Comparison of ENCODE assay signal across 28 cellular contexts in the genomic region with DNA sequence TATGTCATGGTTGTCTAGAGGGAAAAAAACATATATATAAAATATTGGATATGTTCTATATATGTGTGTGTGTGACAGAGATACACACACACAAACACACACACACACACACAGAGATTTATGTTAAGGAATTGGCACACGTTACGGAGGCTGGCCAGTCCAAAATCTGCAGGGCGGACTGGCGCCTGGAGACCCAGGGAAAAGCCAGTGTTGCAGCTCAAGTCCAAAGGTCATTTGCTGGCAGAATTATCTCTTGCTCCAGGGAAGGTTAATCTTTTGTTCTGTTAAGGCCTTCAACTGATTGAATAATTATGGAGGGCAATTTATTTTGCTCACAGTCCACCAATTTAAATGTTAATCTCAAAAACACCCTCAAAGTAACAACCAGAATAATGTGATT.
"Had no signal": no experiment of that assay in that cellular context is flagged by ENCODE, and none has a peak within 500 bp of the region (broad histone marks: within the 10 kb centered on the region; RNA-seq: fewer than 3 reads in every experiment).

No MANE protein-coding gene starts in this region.

- H3K9me3 Mint-ChIP-seq: activated CD4-positive, alpha-beta T cell treated with anti-CD3 and anti-CD28 coated beads, Interleukin-2, amount 10 ng/mL, durations not matched to agents 24 days and 14 days; natural killer cell; stimulated activated effector memory CD8-positive, alpha-beta T cell treated with anti-CD3 and anti-CD28 coated beads, Interleukin-12 subunit alpha, Interleukin-12 subunit beta, amount 100 ng/mL, for 72 hours; stimulated activated naive CD8-positive, alpha-beta T cell treated with anti-CD3 and anti-CD28 coated beads, Interleukin-15, Interleukin-2, amounts not matched to agents 100 ng/mL and 50 ng/mL, for 24 hours had no signal

- H3K4me3 Mint-ChIP-seq: activated CD4-positive, alpha-beta memory T cell treated with anti-CD3 and anti-CD28 coated beads for 36 hours; activated CD4-positive, alpha-beta T cell treated with anti-CD3 and anti-CD28 coated beads, Interleukin-2, amount 10 ng/mL, durations not matched to agents 24 days and 14 days; immature natural killer cell; natural killer cell; stimulated activated effector memory CD8-positive, alpha-beta T cell treated with anti-CD3 and anti-CD28 coated beads, Interleukin-12 subunit alpha, Interleukin-12 subunit beta, amount 100 ng/mL, for 72 hours; stimulated activated naive CD8-positive, alpha-beta T cell treated with anti-CD3 and anti-CD28 coated beads, Interleukin-15, Interleukin-2, amounts not matched to agents 100 ng/mL and 50 ng/mL, for 24 hours; type B pancreatic cell had no signal

- H3K9me3 ChIP-seq: gastrocnemius medialis, lower lobe of right lung, thoracic aorta, uterus had no signal

- H3K27me3 Mint-ChIP-seq: activated CD4-positive, alpha-beta memory T cell treated with anti-CD3 and anti-CD28 coated beads for 36 hours; activated CD4-positive, alpha-beta T cell treated with anti-CD3 and anti-CD28 coated beads, Interleukin-2, amount 10 ng/mL, durations not matched to agents 24 days and 14 days; stimulated activated naive CD8-positive, alpha-beta T cell treated with anti-CD3 and anti-CD28 coated beads, Interleukin-15, Interleukin-2, amounts not matched to agents 100 ng/mL and 50 ng/mL, for 24 hours; type B pancreatic cell had no signal

- H3K27ac ChIP-seq: gastrocnemius medialis, lower lobe of right lung, skin epidermis, thoracic aorta, uterus had no signal

- H3K27ac Mint-ChIP-seq: activated CD4-positive, alpha-beta memory T cell treated with anti-CD3 and anti-CD28 coated beads for 36 hours; activated CD4-positive, alpha-beta T cell treated with anti-CD3 and anti-CD28 coated beads, Interleukin-2, amount 10 ng/mL, durations not matched to agents 24 days and 14 days; immature natural killer cell; natural killer cell; stimulated activated naive CD8-positive, alpha-beta T cell treated with anti-CD3 and anti-CD28 coated beads, Interleukin-15, Interleukin-2, amounts not matched to agents 100 ng/mL and 50 ng/mL, for 24 hours; type B pancreatic cell had no signal

- H3K36me3 Mint-ChIP-seq: activated CD4-positive, alpha-beta memory T cell treated with anti-CD3 and anti-CD28 coated beads for 36 hours; immature natural killer cell; natural killer cell; stimulated activated effector memory CD8-positive, alpha-beta T cell treated with anti-CD3 and anti-CD28 coated beads, Interleukin-12 subunit alpha, Interleukin-12 subunit beta, amount 100 ng/mL, for 72 hours; type B pancreatic cell had no signal

- H3K27me3 ChIP-seq: gastrocnemius medialis, uterus had no signal

- H3K4me3 ChIP-seq: gastrocnemius medialis, lower lobe of right lung, skin epidermis, thoracic aorta, uterus had no signal

- H3K4me1 ChIP-seq: lower lobe of right lung, uterus had no signal

- H3K36me3 ChIP-seq: gastrocnemius medialis, lower lobe of right lung, thoracic aorta, uterus had no signal

- ATAC-seq: gastrocnemius medialis; left colon; lower lobe of right lung; natural killer cell; sciatic nerve; stimulated activated effector memory CD8-positive, alpha-beta T cell treated with anti-CD3 and anti-CD28 coated beads, Interleukin-12 subunit alpha, Interleukin-12 subunit beta, amount 100 ng/mL, for 72 hours had no signal

- DNase-seq: activated CD4-positive, alpha-beta memory T cell treated with anti-CD3 and anti-CD28 coated beads for 36 hours; activated CD4-positive, alpha-beta T cell treated with anti-CD3 and anti-CD28 coated beads, Interleukin-2, amount 10 ng/mL, durations not matched to agents 24 days and 14 days; activated CD4-positive, CD25-positive, alpha-beta regulatory T cell treated with anti-CD3 and anti-CD28 coated beads, Interleukin-2, amount 50 U/mL, for 72 hours; activated CD8-positive, alpha-beta memory T cell treated with anti-CD3 and anti-CD28 coated beads, Interleukin-2, amount 50 U/mL, for 4 hours; activated gamma-delta T cell treated with Interleukin-2 at 50 U/mL for 16 hours; activated naive CD4-positive, alpha-beta T cell treated with anti-CD3 and anti-CD28 coated beads, Interleukin-2, amount 50 U/mL, for 16 hours; activated T-cell treated with anti-CD3 and anti-CD28 coated beads, Interleukin-2, amount 50 U/mL, for 1 hour; amniotic stem cell; central memory CD4-positive, alpha-beta T cell; effector CD8-positive, alpha-beta T cell; erythroblast; gastrocnemius medialis; glutamatergic neuron; immature natural killer cell; kidney; left colon; lower lobe of right lung; mesenchymal stem cell; natural killer cell; stimulated activated CD4-positive, alpha-beta T cell treated with anti-CD3 and anti-CD28 coated beads, Interleukin-4, amount 100 ng/mL, for 24 hours; T-helper 2 cell; uterus had no signal

- H3K4me1 Mint-ChIP-seq: activated CD4-positive, alpha-beta T cell treated with anti-CD3 and anti-CD28 coated beads, Interleukin-2, amount 10 ng/mL, durations not matched to agents 24 days and 14 days; immature natural killer cell; natural killer cell; stimulated activated effector memory CD8-positive, alpha-beta T cell treated with anti-CD3 and anti-CD28 coated beads, Interleukin-12 subunit alpha, Interleukin-12 subunit beta, amount 100 ng/mL, for 72 hours had no signal
